In the genomic region with DNA sequence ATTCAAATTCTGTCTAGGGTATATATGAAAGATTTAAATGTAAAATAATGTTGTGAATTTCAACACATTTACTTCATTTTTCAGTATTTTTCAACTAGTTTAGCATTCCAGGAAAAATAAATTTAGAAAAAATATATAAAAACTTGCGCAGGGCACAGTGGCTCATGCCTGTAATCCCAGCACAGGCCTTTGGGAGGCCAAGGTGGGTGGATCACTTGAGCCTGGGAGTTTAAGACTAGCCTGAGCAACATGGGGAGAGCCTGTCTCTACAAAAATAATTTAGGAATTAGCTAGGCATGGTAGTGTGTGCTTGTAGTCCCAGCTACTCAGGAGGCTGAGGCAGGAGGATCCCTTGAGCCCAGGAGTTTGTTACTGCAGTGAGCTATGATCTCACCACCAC, we compare ENCODE assay signal across 18 cellular contexts. TPM values are rescaled to one million over a fixed set of nuclear protein-coding genes. Genes with fewer than 3 reads are reported as not detected.
"Had no signal": no experiment of that assay in that cellular context is flagged by ENCODE, and none has a peak within 500 bp of the region (broad histone marks: within the 10 kb centered on the region; RNA-seq: fewer than 3 reads in every experiment).

No MANE protein-coding gene starts in this region.

RNA-seq across cellular contexts. Expression of a gene that starts 21.2 kb away (rescaled TPM):
- total RNA-seq: hepatocyte; kidney epithelial cell; left ventricle myocardium inferior; lower leg skin; mucosa of descending colon; myocyte; naive thymus-derived CD4-positive, alpha-beta T cell; natural killer cell treated with Interleukin-12 subunit alpha and Interleukin-12 subunit beta and Interleukin-15 and Interleukin-18, amount 100 ng/mL, for 72 hours; osteoblast; pancreas; psoas muscle; sigmoid colon; spleen; subcutaneous adipose tissue; suprapubic skin; thoracic aorta; ureter; uterus had no signal
- polyA plus RNA-seq: hepatocyte; naive thymus-derived CD4-positive, alpha-beta T cell; pancreas; psoas muscle; sigmoid colon; spleen had no signal
